Comparison of ENCODE assay signal across 8 cellular contexts in genomic region chr14:64755661-64756265, GRCh38. TPM values are rescaled to one million over a fixed set of nuclear protein-coding genes. Genes with fewer than 3 reads are reported as not detected.
DNase-seq lines count a peak whose midpoint lies in the region; ATAC-seq and TF ChIP-seq lines count a peak whose summit lies in the region.

No MANE protein-coding gene starts in this region.

- 48% methylated on average over 9 of the region's 10 CpGs for WGBS in mammary epithelial cell (ENCODE audit: low coverage, missing lambda C conversion rate)

- H2AFZ ChIP-seq in mammary epithelial cell (ENCODE audit: low read depth, low read length): no peak overlapping the region

- dilution Hi-C loops in mammary epithelial cell (cut with HindIII; ENCODE audit: low sequenced_read_pairs): loop anchor here (5.0 kb wide), 1 partner anchor 83 kb away; no protein-coding TSS in a partner anchor

- ATAC-seq in HG03342 (IDR thresholded peaks at IDR 0.05; ENCODE audit: unreplicated experiment): no peak

- no peaks in the 10 kb centered on the region for H3K9me3 ChIP-seq in mammary epithelial cell (replicated peaks; ENCODE audit: insufficient read depth, low read length)

- TF ChIP-seq CTCF in HL-60 (IDR thresholded peaks at IDR 0.05; ENCODE audit: insufficient read depth, low read length) (no peak), mammary epithelial cell (conservative IDR thresholded peaks at IDR 0.05 in 1 of 2, IDR thresholded peaks at IDR 0.05 in 1 of 2; ENCODE audit: extremely low read depth in 1 of 2, insufficient read depth in 1 of 2, low read depth in 1 of 2, low read length in 2 of 2) (no peak)

- peaks cover 53% of the 10 kb centered on the region for H3K4me1 ChIP-seq in mammary epithelial cell (ENCODE audit: insufficient read depth, low read length)

- DNase-seq in HL-60 (ENCODE audit: low read depth in 1 of 2, low spot score in 1 of 2) (peak in 1 of 2 experiments; percentile 55), T-helper 2 cell (peak; percentile 31 to 94 (median 72)), mammary epithelial cell (peak; percentile 98), SKM-1 treated with dmso at 0.1 percent for 144 hours (lab: John Stamatoyannopoulos, UW; ENCODE audit: unreplicated experiment) (no peak), NCI-H2171 (lab: John Stamatoyannopoulos, UW) (no peak), SW 1271 (lab: John Stamatoyannopoulos, UW) (no peak)
- DNase-seq in stimulated activated CD4-positive, alpha-beta T cell treated with anti-CD3 and anti-CD28 coated beads, Interleukin-1b, Interleukin-23, amount 100 ng/mL, for 48 hours: peak; percentile 44

- no peak overlapping the region for H3K4me3 ChIP-seq in HL-60 (replicated peaks; ENCODE audit: insufficient read depth, low read length)
- no peak overlapping the region for H3K4me3 ChIP-seq in mammary epithelial cell (replicated peaks in 1 of 3; ENCODE audit: insufficient read depth in 1 of 3, low read depth in 2 of 3, low read length in 3 of 3)

- H3K9ac ChIP-seq in mammary epithelial cell (ENCODE audit: insufficient read depth, low read length): peak overlapping the region; percentile 34

- H3K27ac ChIP-seq in HL-60 (replicated peaks): 0 out of 2 replicates have a peak overlapping the region, but pooled peaks have one; percentile 34
- H3K27ac ChIP-seq in mammary epithelial cell (ENCODE audit: insufficient read depth, low read depth, low read length): peak overlapping the region; percentile 24

- H3K4me2 ChIP-seq in mammary epithelial cell (ENCODE audit: insufficient read depth, low read depth, low read length): no peak overlapping the region

- intact Hi-C loops in mammary epithelial cell (cut with micrococcal nuclease): no loop called here

- BruUV-seq in mammary epithelial cell (replicated peaks; lab: Mats Ljungman, UMichigan): no TSS peak

- in situ Hi-C loops in mammary epithelial cell (cut with MboI; ENCODE audit: low sequenced_read_pairs in 2 of 2): loop anchor here (5.0 to 25.0 kb wide), 2 partner anchors 83 to 243 kb away; partner anchors contain the start of genes ZBTB1 (in 1 of the 2) and ZBTB25 (in 1 of the 2)

- CTCF ChIA-PET in mammary epithelial cell (lab: Charles Lee; ENCODE audit: low non-redundant PET): no interaction called here

- H4K20me1 ChIP-seq in mammary epithelial cell (ENCODE audit: insufficient read depth, low read length): no peaks in the 10 kb centered on the region

- no peaks in the 10 kb centered on the region for H3K27me3 ChIP-seq in HL-60 (ENCODE audit: insufficient read depth, poor library complexity, severe bottlenecking)
- H3K27me3 ChIP-seq in mammary epithelial cell (ENCODE audit: insufficient read depth, low read length): no peaks in the 10 kb centered on the region

- no peaks in the 10 kb centered on the region for H3K79me2 ChIP-seq in mammary epithelial cell (ENCODE audit: insufficient read depth, low read length)

- H3K36me3 ChIP-seq in mammary epithelial cell (ENCODE audit: insufficient read depth, low read length): peaks cover 4% of the 10 kb centered on the region

RNA-seq across cellular contexts. Expression of gene PLEKHG3, which starts 51.5 kb away (rescaled TPM):
- total RNA-seq in mammary epithelial cell: 100 to 1,000 TPM in 1 of 2 donors, 10 to 100 TPM in 1; 47.8 to 137 TPM
- 68.7 TPM for polyA plus RNA-seq in mammary epithelial cell
- 80.7 TPM for polyA minus RNA-seq in mammary epithelial cell

Comparison
In these comparisons a context has a peak if more than half of its experiments do, and no peak if none do; other contexts are left out.
1. DNase-seq: peak in T-helper 2 cell (5 of 5), mammary epithelial cell (single experiment) and stimulated activated CD4-positive, alpha-beta T cell treated with anti-CD3 and anti-CD28 coated beads, Interleukin-1b, Interleukin-23, amount 100 ng/mL, for 48 hours (single experiment); none in SKM-1 treated with dmso at 0.1 percent for 144 hours (single experiment), NCI-H2171 (single experiment) and SW 1271 (0 of 2).